In the genomic region with DNA sequence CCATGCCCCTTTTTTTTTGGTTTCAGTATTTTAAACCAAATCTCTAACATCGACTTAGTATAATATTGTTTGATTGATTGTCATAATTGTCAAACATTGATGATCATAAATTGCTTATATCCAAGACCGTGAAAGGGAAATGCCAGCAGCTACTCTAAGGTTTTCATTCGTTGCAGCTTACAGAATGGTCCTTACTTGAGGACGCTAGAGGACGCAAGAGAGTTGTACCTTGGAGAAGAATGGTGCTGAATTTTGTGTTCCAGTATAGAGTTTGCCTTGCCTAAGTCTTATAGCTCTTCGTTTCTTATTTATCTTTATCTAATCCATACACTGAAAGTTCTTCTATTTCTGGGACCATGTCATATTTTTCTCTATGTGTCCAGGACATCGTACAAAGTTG, we compare ENCODE assay signal across 8 cellular contexts.
DNase-seq lines count a peak whose midpoint lies in the region; ATAC-seq, FAIRE-seq and TF ChIP-seq lines count a peak whose summit lies in the region.
"Not testable (repeated sequence)": the region's sequence is repeated elsewhere in the genome, so short reads cannot be mapped to it uniquely, and the experiment has no call there.

No MANE protein-coding gene starts in this region.

- not testable (repeated sequence) for H4K20me1 ChIP-seq in K562 (replicated peaks; ENCODE audit: control insufficient read depth, insufficient read depth, low read length)

- not testable (repeated sequence) for FAIRE-seq in K562 (lab: Jason Lieb, UNC)

- in situ Hi-C loops in K562 (cut with MboI), result not testable (repeated sequence)

- H3K27me3 ChIP-seq in K562 (ENCODE audit: control insufficient read depth in 2 of 2, insufficient read depth in 2 of 2, low read length in 2 of 2), result not testable (repeated sequence)

- H3K4me1 ChIP-seq in K562 (replicated peaks in 1 of 2; ENCODE audit: control insufficient read depth in 2 of 2, insufficient read depth in 2 of 2, low read length in 2 of 2), result peaks cover 0 to 15% of the 10 kb centered on the region in 2 experiments; a peak in 2 of 5 replicates

- CTCF ChIA-PET in RWPE1 (lab: Yijun Ruan, JAX), result interaction anchor here (0.6 to 0.7 kb wide), 2 partner anchors 66 to 1976 kb away, joined by 3 to 5 read pairs; no protein-coding TSS in a partner anchor
- CTCF ChIA-PET in K562 (lab: Yijun Ruan, JAX; ENCODE audit: low intra/inter-chr PET ratio), result not testable (repeated sequence)

- TF ChIP-seq POLR2A in K562 (conservative IDR thresholded peaks at IDR 0.05), result not testable (repeated sequence)

- not testable (repeated sequence) for TF ChIP-seq EP300 in K562 (IDR thresholded peaks at IDR 0.05; ENCODE audit: low read length)

- H3K4me2 ChIP-seq in K562 (ENCODE audit: insufficient read depth, low read length), result not testable (repeated sequence)

- not testable (repeated sequence) for H3K9me3 ChIP-seq in K562 (replicated peaks; ENCODE audit: control insufficient read depth, insufficient read depth, low read depth, low read length)

- 5% methylated on average over 6 of the region's 7 CpGs for WGBS in K562 (ENCODE audit: insufficient coverage, low coverage, missing lambda C conversion rate)

- POLR2A ChIA-PET in RWPE1 (lab: Yijun Ruan, JAX; ENCODE audit: low non-redundant PET); K562 (lab: Yijun Ruan, JAX): not testable (repeated sequence)

- not testable (repeated sequence) for H3K27ac ChIP-seq in C4-2B; RWPE1; K562 (ENCODE audit: extremely low read depth, low read depth, low read length)

- not testable (repeated sequence) for H3K4me3 ChIP-seq in Jurkat, Clone E6-1 (ENCODE audit: low read length); K562

- peak; percentile 53 for TF ChIP-seq CTCF in C4-2B (conservative IDR thresholded peaks at IDR 0.05)
- TF ChIP-seq CTCF in RWPE1 (conservative IDR thresholded peaks at IDR 0.05; ENCODE audit: low read depth), result 0 out of 2 replicates have a peak, but pooled peaks have one; percentile 11
- peak; percentile 46 to 62 (median 52) for TF ChIP-seq CTCF in K562 (IDR thresholded peaks at IDR 0.05 in 2 of 3, conservative IDR thresholded peaks at IDR 0.05 in 1 of 3; ENCODE audit: insufficient read depth in 2 of 3, low read depth in 1 of 3, low read length in 3 of 3)

- TF ChIP-seq RAD21 in K562 (CRISPR knock-in tag; conservative IDR thresholded peaks at IDR 0.05 in 1 of 2, IDR thresholded peaks at IDR 0.05 in 1 of 2), result peak; percentile 61 to 88

- peak; percentile 5 for DNase-seq in Jurkat, Clone E6-1 (ENCODE audit: low read depth, low spot score)
- DNase-seq in NCI-H460 (ENCODE audit: extremely low read depth, low read depth) (peak; percentile 47), K562 (ENCODE audit: extremely low read depth in 1 of 4, low spot score in 3 of 4) (peak in 1 of 4 experiments; percentile 69), globus pallidus (ENCODE audit: low spot score) (peak; percentile 27), medulla oblongata (ENCODE audit: extremely low spot score) (peak; percentile 40), superior temporal gyrus (ENCODE audit: extremely low spot score) (peak; percentile 20)
- not testable (repeated sequence) for DNase-seq in RWPE1 (ENCODE audit: low spot score)

- H2AFZ ChIP-seq in K562 (ENCODE audit: low read depth, low read length), result not testable (repeated sequence)

- H3K79me2 ChIP-seq in K562 (ENCODE audit: control insufficient read depth, insufficient read depth, low read length), result peaks cover 16% of the 10 kb centered on the region

- not testable (repeated sequence) for ATAC-seq in K562

- H3K36me3 ChIP-seq in K562 (ENCODE audit: control insufficient read depth, insufficient read depth, low read length), result not testable (repeated sequence)

- intact Hi-C loops in K562 (cut with micrococcal nuclease), result loop anchor here (10.0 kb wide), 3 partner anchors 77 to 297 kb away; no protein-coding TSS in a partner anchor

- not testable (repeated sequence) for H3K9ac ChIP-seq in K562 (ENCODE audit: insufficient read depth in 1 of 2, low read depth in 2 of 2, low read length in 2 of 2)

- BruUV-seq in K562 (replicated peaks; lab: Mats Ljungman, UMichigan), result not testable (repeated sequence)

- H3K9me1 ChIP-seq in K562 (ENCODE audit: control insufficient read depth, insufficient read depth, low read length), result not testable (repeated sequence)

TF ChIP-seq in K562, 482 proteins besides CTCF, POLR2A, EP300 and RAD21:
- TF ChIP-seq, protein P1, sequence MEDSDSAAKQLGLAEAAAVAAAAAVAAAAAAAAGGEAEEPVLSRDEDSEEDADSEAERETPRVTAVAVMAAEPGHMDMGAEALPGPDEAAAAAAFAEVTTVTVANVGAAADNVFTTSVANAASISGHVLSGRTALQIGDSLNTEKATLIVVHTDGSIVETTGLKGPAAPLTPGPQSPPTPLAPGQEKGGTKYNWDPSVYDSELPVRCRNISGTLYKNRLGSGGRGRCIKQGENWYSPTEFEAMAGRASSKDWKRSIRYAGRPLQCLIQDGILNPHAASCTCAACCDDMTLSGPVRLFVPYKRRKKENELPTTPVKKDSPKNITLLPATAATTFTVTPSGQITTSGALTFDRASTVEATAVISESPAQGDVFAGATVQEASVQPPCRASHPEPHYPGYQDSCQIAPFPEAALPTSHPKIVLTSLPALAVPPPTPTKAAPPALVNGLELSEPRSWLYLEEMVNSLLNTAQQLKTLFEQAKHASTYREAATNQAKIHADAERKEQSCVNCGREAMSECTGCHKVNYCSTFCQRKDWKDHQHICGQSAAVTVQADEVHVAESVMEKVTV (CRISPR knock-in tag; IDR thresholded peaks at IDR 0.05), result peak; percentile 58
- TF ChIP-seq SMC3 (conservative IDR thresholded peaks at IDR 0.05; ENCODE audit: insufficient read depth, low read depth, low read length) (peak; percentile 36; the same call in 1 of the 2 replicates), MNT (conservative IDR thresholded peaks at IDR 0.05) (0 out of 4 replicates have a peak, but pooled peaks of 1 of the 2 experiments have one; percentile 10)
